Comparison of ENCODE assay signal across 9 cellular contexts in the genomic region with DNA sequence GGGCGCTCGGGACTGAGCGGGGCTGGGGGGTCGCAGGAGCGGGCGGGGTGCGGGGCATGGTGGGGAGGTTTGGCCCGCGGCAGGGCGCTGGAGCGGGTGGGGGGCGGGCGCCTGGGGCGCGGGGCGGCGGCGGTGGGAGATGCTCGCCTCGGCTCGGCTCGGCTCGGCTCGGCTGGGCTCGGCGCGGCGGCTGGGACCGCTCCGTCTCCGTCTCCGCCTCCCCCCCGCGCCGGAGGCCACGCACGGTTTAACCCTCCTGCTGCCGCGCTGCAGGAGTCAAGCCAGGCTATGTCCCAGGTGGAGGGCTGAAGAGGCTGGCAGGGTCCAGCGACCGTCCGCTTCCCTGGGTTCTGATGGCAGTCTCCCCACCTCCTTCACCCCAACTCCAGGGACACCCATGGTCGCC. TPM values are rescaled to one million over a fixed set of nuclear protein-coding genes. Genes with fewer than 3 reads are reported as not detected.
DNase-seq lines count a peak whose midpoint lies in the region; ATAC-seq and TF ChIP-seq lines count a peak whose summit lies in the region.
"Had no signal": no experiment of that assay in that cellular context is flagged by ENCODE, and none has a peak within 500 bp of the region (broad histone marks: within the 10 kb centered on the region; RNA-seq: fewer than 3 reads in every experiment).

A gene with protein sequence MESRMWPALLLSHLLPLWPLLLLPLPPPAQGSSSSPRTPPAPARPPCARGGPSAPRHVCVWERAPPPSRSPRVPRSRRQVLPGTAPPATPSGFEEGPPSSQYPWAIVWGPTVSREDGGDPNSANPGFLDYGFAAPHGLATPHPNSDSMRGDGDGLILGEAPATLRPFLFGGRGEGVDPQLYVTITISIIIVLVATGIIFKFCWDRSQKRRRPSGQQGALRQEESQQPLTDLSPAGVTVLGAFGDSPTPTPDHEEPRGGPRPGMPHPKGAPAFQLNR (minus strand): TSS at position 170 of the 406 bp plus-strand sequence. CDS start 2,754 bp downstream, outside the sequence.

- H3K36me3 ChIP-seq in lower lobe of right lung, result no peaks in the 10 kb centered on the region

- peak within 1 kb of the TSS; percentile 80 to 85 for H3K4me3 Mint-ChIP-seq in stimulated activated naive B cell treated with anti-CD40 and anti-IgM and Interleukin-4, amounts not matched to agents 10 μg/mL and 1 μg/mL and 100 μg/mL, for 72 hours

- H3K27me3 ChIP-seq in lower lobe of right lung (ENCODE audit: low read depth), result peaks cover 81% of the 10 kb centered on the region

- H3K27ac Mint-ChIP-seq in stimulated activated naive B cell treated with anti-CD40 and anti-IgM and Interleukin-4, amounts not matched to agents 10 μg/mL and 1 μg/mL and 100 μg/mL, for 72 hours, result peak within 1 kb of the TSS; percentile 62

- H3K27ac ChIP-seq in cingulate gyrus (ENCODE audit: low read depth, low read length) (peak within 1 kb of the TSS; percentile 54), lower lobe of right lung (no peak within 1 kb of the TSS)
- H3K27ac ChIP-seq: C4-2B had no signal

- H3K27me3 Mint-ChIP-seq in stimulated activated naive B cell treated with anti-CD40 and anti-IgM and Interleukin-4, amounts not matched to agents 10 μg/mL and 1 μg/mL and 100 μg/mL, for 72 hours, result peaks cover 45 to 56% of the 10 kb centered on the region in 2 donors

- H3K4me3 ChIP-seq in lower lobe of right lung, result peak within 1 kb of the TSS; percentile 46

- peak; percentile 65 to 78 for ATAC-seq in lower lobe of right lung
- peak in 1 of 2 donors; percentile 15 for ATAC-seq in stimulated activated naive B cell treated with anti-CD40 and anti-IgM and Interleukin-4, amounts not matched to agents 10 μg/mL and 1 μg/mL and 100 μg/mL, for 72 hours (replicated peaks)
- no peak for ATAC-seq in HG02610 (IDR thresholded peaks at IDR 0.05; ENCODE audit: unreplicated experiment)

- DNase-seq in NCI-H1417 (lab: John Stamatoyannopoulos, UW) (peak; percentile 3 to 73 (median 63)), NCI-H1417 treated with DMSO at 0.1 percent for 48 hours (lab: John Stamatoyannopoulos, UW) (no peak), lower lobe of right lung (no peak), NCI-H774 (lab: John Stamatoyannopoulos, UW) (no peak)
- peak; percentile 62 for DNase-seq in activated CD4-positive, alpha-beta T cell treated with anti-CD3 and anti-CD28 coated beads for 48 hours
- no peak for DNase-seq in stimulated activated naive B cell treated with anti-CD40 and anti-IgM and Interleukin-4, amounts not matched to agents 10 μg/mL and 1 μg/mL and 100 μg/mL, for 72 hours

- intact Hi-C loops in lower lobe of right lung (cut with DNase I), result no loop called here

- no peaks in the 10 kb centered on the region for H3K9me3 ChIP-seq in lower lobe of right lung

- H3K4me1 Mint-ChIP-seq in stimulated activated naive B cell treated with anti-CD40 and anti-IgM and Interleukin-4, amounts not matched to agents 10 μg/mL and 1 μg/mL and 100 μg/mL, for 72 hours, result peaks cover 45 to 51% of the 10 kb centered on the region in 2 donors

- H3K4me1 ChIP-seq in lower lobe of right lung, result peaks cover 11% of the 10 kb centered on the region

- H3K9me3 Mint-ChIP-seq in stimulated activated naive B cell treated with anti-CD40 and anti-IgM and Interleukin-4, amounts not matched to agents 10 μg/mL and 1 μg/mL and 100 μg/mL, for 72 hours, result peaks cover 0 to 1% of the 10 kb centered on the region in 2 donors

- peaks cover 0 to 1% of the 10 kb centered on the region in 2 donors for H3K36me3 Mint-ChIP-seq in stimulated activated naive B cell treated with anti-CD40 and anti-IgM and Interleukin-4, amounts not matched to agents 10 μg/mL and 1 μg/mL and 100 μg/mL, for 72 hours

- no peak for TF ChIP-seq CTCF in lower lobe of right lung (IDR thresholded peaks at IDR 0.05)

RNA-seq across cellular contexts. Expression of the gene that starts here (rescaled TPM):
- total RNA-seq in lower lobe of right lung, result 0.18 TPM

Comparison
In these comparisons a context has a peak if more than half of its experiments do, and no peak if none do; other contexts are left out.
1. DNase-seq: peak in NCI-H1417 (3 of 3) and activated CD4-positive, alpha-beta T cell treated with anti-CD3 and anti-CD28 coated beads for 48 hours (single experiment); none in NCI-H1417 treated with DMSO at 0.1 percent for 48 hours (single experiment), lower lobe of right lung (single experiment), stimulated activated naive B cell treated with anti-CD40 and anti-IgM and Interleukin-4, amounts not matched to agents 10 μg/mL and 1 μg/mL and 100 μg/mL, for 72 hours (single experiment) and NCI-H774 (single experiment).
2. Peak in ATAC-seq and H3K4me3 ChIP-seq in lower lobe of right lung; RNA of the gene not detected or under 1 TPM.